In genomic region chr7:116557066-116557585, GRCh38 we compare ENCODE assay signal across 2 cellular contexts.
TF ChIP-seq lines count a peak whose summit lies in the region.

No MANE protein-coding gene starts in this region.

TF ChIP-seq in IMR-90, 13 proteins besides CTCF, POLR2A, EP300 and RAD21:
- TF ChIP-seq RFX5 (IDR thresholded peaks at IDR 0.05; ENCODE audit: low read depth, low read length) = no peak
- no peak for TF ChIP-seq MAFK (IDR thresholded peaks at IDR 0.05; ENCODE audit: low read depth, low read length)
- TF ChIP-seq BHLHE40 (IDR thresholded peaks at IDR 0.05; ENCODE audit: low read depth, low read length) = no peak
- TF ChIP-seq, protein P1, sequence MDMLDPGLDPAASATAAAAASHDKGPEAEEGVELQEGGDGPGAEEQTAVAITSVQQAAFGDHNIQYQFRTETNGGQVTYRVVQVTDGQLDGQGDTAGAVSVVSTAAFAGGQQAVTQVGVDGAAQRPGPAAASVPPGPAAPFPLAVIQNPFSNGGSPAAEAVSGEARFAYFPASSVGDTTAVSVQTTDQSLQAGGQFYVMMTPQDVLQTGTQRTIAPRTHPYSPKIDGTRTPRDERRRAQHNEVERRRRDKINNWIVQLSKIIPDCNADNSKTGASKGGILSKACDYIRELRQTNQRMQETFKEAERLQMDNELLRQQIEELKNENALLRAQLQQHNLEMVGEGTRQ (IDR thresholded peaks at IDR 0.05; ENCODE audit: low read depth, low read length) = no peak

TF ChIP-seq in GM23338, 12 proteins besides CTCF, POLR2A, EP300 and RAD21:
- no peak for TF ChIP-seq POLR2AphosphoS5 (IDR thresholded peaks at IDR 0.05; ENCODE audit: low read depth)
